In the genomic region with DNA sequence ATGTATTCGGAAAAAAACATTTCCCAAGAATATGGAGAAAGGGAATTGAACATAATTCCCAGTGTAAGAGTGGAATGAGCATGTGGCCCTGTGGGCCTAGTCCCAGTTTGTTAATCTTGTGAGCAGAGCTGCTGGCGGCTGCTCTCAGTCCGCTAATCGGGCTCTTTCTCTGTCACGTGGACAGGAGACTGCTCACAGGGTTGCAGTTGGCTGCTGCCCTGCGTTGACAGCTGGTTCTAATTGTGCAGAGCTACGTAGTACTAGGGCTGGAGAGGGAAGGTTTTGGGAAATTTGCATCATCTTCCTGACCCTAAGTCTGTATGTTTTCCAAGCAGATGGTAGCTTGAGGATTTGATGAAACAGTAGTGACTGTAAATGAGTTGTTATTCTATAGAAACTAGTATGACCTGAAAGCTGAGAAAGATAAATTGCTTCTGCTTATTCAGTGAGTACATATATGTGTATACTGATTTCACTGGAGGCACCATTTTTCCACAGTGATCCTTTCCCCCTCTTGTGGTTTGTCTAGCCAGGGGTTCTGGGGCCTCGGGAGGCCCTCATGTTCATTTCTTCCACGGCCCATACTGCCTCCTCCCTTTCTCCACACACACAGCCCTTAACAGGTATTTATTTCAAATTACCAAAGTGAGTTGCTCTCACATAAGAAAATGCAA, we compare ENCODE assay signal across 1 cellular context.
TF ChIP-seq lines count a peak whose summit lies in the region.

No MANE protein-coding gene starts in this region.

TF ChIP-seq in H1, 55 proteins besides CTCF, POLR2A, EP300 and RAD21:
- TF ChIP-seq SP1 (IDR thresholded peaks at IDR 0.05; ENCODE audit: low read depth, low read length) (no peak), EGR1 (IDR thresholded peaks at IDR 0.05; ENCODE audit: borderline replicate concordance, low read depth, low read length) (no peak), GABPA (IDR thresholded peaks at IDR 0.05; ENCODE audit: borderline replicate concordance, insufficient read depth, low read length) (no peak), NRF1 (IDR thresholded peaks at IDR 0.05; ENCODE audit: low read depth, low read length) (no peak), CBX8 (IDR thresholded peaks at IDR 0.05; ENCODE audit: borderline replicate concordance, low read depth, low read length) (no peak), JUND (IDR thresholded peaks at IDR 0.05; ENCODE audit: low read length) (no peak), BRCA1 (IDR thresholded peaks at IDR 0.05; ENCODE audit: low read depth, low read length) (no peak), BACH1 (IDR thresholded peaks at IDR 0.05; ENCODE audit: low read length) (no peak), RNF2 (IDR thresholded peaks at IDR 0.05; ENCODE audit: borderline replicate concordance, low read depth, low read length, missing control alignments, poor library complexity, severe bottlenecking) (no peak)
- TF ChIP-seq, protein P1, sequence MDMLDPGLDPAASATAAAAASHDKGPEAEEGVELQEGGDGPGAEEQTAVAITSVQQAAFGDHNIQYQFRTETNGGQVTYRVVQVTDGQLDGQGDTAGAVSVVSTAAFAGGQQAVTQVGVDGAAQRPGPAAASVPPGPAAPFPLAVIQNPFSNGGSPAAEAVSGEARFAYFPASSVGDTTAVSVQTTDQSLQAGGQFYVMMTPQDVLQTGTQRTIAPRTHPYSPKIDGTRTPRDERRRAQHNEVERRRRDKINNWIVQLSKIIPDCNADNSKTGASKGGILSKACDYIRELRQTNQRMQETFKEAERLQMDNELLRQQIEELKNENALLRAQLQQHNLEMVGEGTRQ (IDR thresholded peaks at IDR 0.05; ENCODE audit: low read length), result no peak
